In the genomic region with DNA sequence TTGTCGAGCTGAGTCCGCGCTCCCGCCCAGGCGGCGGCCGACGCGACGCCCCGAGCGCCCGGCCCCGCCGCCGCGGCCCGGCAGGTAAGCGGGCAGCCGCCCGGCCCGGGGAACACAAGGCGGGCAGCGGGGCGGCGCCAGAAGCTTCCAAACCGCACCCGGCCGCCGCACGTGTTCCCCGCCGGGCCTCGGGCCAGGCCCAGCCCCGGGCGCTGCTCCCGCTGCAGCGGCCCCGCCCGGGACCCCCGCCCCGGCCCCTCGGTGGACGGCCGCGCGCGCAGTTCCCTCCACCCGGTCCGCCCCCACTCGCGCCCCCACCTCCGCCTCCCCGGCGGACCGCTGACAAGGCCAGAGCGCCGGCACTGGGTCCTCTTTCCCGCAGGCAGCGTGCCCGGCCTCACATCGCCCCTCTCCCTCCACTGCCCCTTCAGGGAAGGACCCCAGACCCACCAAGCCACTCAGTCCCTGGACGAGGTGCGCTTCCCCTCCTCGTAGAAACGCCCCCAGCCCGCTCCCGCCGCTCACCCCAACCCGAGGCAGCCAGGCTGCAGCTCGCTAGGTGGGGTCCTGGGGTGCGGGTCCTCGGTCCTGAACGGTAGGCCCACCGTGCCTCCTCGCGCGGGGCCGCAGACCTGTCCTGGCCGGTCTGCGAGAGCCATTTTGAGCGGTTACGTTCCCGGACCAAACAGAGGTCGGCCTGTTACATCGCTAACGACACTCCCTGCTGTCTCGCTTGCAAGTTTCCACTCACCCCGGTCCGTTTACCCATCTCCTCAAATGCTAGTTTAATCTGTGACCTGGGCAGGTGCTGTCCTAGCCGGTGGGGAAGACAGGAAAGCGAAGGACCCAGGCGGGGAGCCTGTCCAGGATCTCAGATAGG, we compare ENCODE assay signal across 8 cellular contexts. TPM values are rescaled to one million over a fixed set of nuclear protein-coding genes. Genes with fewer than 3 reads are reported as not detected.
DNase-seq lines count a peak whose midpoint lies in the region; ATAC-seq and TF ChIP-seq lines count a peak whose summit lies in the region.

No MANE protein-coding gene starts in this region.

- H3K36me3 ChIP-seq in BJ (ENCODE audit: control insufficient read depth, insufficient read depth, low read length), result peaks cover 9% of the 10 kb centered on the region
- no peaks in the 10 kb centered on the region for H3K36me3 ChIP-seq in parathyroid adenoma (ENCODE audit: control insufficient read depth, insufficient read depth, low read length)

- peaks cover 15% of the 10 kb centered on the region for H3K36me3 Mint-ChIP-seq in activated CD8-positive, alpha-beta memory T cell treated with anti-CD3 and anti-CD28 coated beads, Interleukin-2, amount 10 ng/mL, durations not matched to agents 7 days and 5 days

- H3K4me3 ChIP-seq in BJ (ENCODE audit: low read depth, low read length) (peak overlapping the region; percentile 99), foreskin fibroblast (ENCODE audit: low read depth in 1 of 2, low read length in 2 of 2) (peak overlapping the region; percentile 82 to 84), parathyroid adenoma (ENCODE audit: low read depth, low read length) (peak overlapping the region; percentile 81)

- H3K9me3 Mint-ChIP-seq in activated CD8-positive, alpha-beta memory T cell treated with anti-CD3 and anti-CD28 coated beads, Interleukin-2, amount 10 ng/mL, durations not matched to agents 7 days and 5 days (ENCODE audit: low read depth), result no peaks in the 10 kb centered on the region

- H3K4me3 Mint-ChIP-seq in activated CD8-positive, alpha-beta memory T cell treated with anti-CD3 and anti-CD28 coated beads, Interleukin-2, amount 10 ng/mL, durations not matched to agents 7 days and 5 days, result peak overlapping the region; percentile 90

- peak; percentile 69 for TF ChIP-seq POLR2A in GM18951 (IDR thresholded peaks at IDR 0.05; ENCODE audit: extremely low read depth, insufficient read depth, insufficient read length)

- POLR2A ChIA-PET in BJ (lab: Charles Lee), result interaction anchor here (0.5 to 0.6 kb wide), 2 partner anchors 323 to 345 kb away, joined by 3 to 10 read pairs; no protein-coding TSS in a partner anchor

- ATAC-seq in HG03442 (IDR thresholded peaks at IDR 0.05; ENCODE audit: unreplicated experiment), result peak; percentile 23
- no peak for ATAC-seq in activated CD8-positive, alpha-beta memory T cell treated with anti-CD3 and anti-CD28 coated beads, Interleukin-2, amount 10 ng/mL, durations not matched to agents 7 days and 5 days

- H3K79me2 ChIP-seq in parathyroid adenoma, result peaks cover 7% of the 10 kb centered on the region

- no peak overlapping the region for H2AFZ ChIP-seq in parathyroid adenoma

- in situ Hi-C loops in GM18951 (cut with MboI; ENCODE audit: low sequenced_read_pairs, unreplicated experiment), result no loop called here

- H3K27ac ChIP-seq in parathyroid adenoma, result no peak overlapping the region

- peaks cover 3% of the 10 kb centered on the region for H3K4me1 ChIP-seq in parathyroid adenoma

- H3K9me3 ChIP-seq in parathyroid adenoma (ENCODE audit: control insufficient read depth, low read length), result no peaks in the 10 kb centered on the region

- H3K27me3 Mint-ChIP-seq in activated CD8-positive, alpha-beta memory T cell treated with anti-CD3 and anti-CD28 coated beads, Interleukin-2, amount 10 ng/mL, durations not matched to agents 7 days and 5 days, result no peaks in the 10 kb centered on the region

- no peak for TF ChIP-seq CTCF in BJ (IDR thresholded peaks at IDR 0.05; ENCODE audit: insufficient read depth, low read depth, low read length)
- no peak for TF ChIP-seq CTCF in foreskin fibroblast (IDR thresholded peaks at IDR 0.05; ENCODE audit: low read depth, low read length)
- TF ChIP-seq CTCF in parathyroid adenoma (IDR thresholded peaks at IDR 0.05), result no peak

- peak overlapping the region; percentile 77 for H3K27ac Mint-ChIP-seq in activated CD8-positive, alpha-beta memory T cell treated with anti-CD3 and anti-CD28 coated beads, Interleukin-2, amount 10 ng/mL, durations not matched to agents 7 days and 5 days

- DNase-seq in BJ (ENCODE audit: low read depth) (no peak), foreskin fibroblast (peak in 1 of 2 donors; percentile 55), NCI-H524 (lab: John Stamatoyannopoulos, UW) (no peak), anterior cingulate cortex (lab: John Stamatoyannopoulos, UW) (no peak)
- DNase-seq in activated CD8-positive, alpha-beta memory T cell treated with anti-CD3 and anti-CD28 coated beads, Interleukin-2, amount 10 ng/mL, durations not matched to agents 7 days and 5 days, result peak; percentile 48

- H3K27me3 ChIP-seq in BJ (ENCODE audit: control insufficient read depth, insufficient read depth, low read length), result no peaks in the 10 kb centered on the region
- no peaks in the 10 kb centered on the region for H3K27me3 ChIP-seq in parathyroid adenoma (ENCODE audit: control insufficient read depth, insufficient read depth, low read length)

- H3K4me1 Mint-ChIP-seq in activated CD8-positive, alpha-beta memory T cell treated with anti-CD3 and anti-CD28 coated beads, Interleukin-2, amount 10 ng/mL, durations not matched to agents 7 days and 5 days, result peaks cover 38% of the 10 kb centered on the region

- H3K4me2 ChIP-seq in parathyroid adenoma (ENCODE audit: low read length), result peak overlapping the region; percentile 98

- H3K9ac ChIP-seq in parathyroid adenoma, result peak overlapping the region; percentile 46

- CTCF ChIA-PET in BJ (lab: Yijun Ruan, JAX), result interaction anchor here (0.6 to 1.0 kb wide), 3 partner anchors 27 to 354 kb away, joined by 3 to 4 read pairs (median 3); no protein-coding TSS in a partner anchor
- CTCF ChIA-PET in activated CD8-positive, alpha-beta memory T cell treated with anti-CD3 and anti-CD28 coated beads, Interleukin-2, amount 10 ng/mL, durations not matched to agents 7 days and 5 days (lab: Charles Lee), result interaction anchor here (0.6 to 1.5 kb wide), 4 partner anchors 12 to 658 kb away, joined by 3 to 16 read pairs (median 4); a partner anchor contains a TSS

RNA-seq across cellular contexts. Expression of a gene that starts 0.5 kb away (rescaled TPM):
- 23.8 and 24.4 TPM in 2 replicates for polyA plus RNA-seq in BJ (2011; rRNA removed)
- polyA minus RNA-seq in BJ (2011; rRNA and poly(A)+ RNA removed), result 15.9 and 18.4 TPM in 2 replicates
- 10 to 100 TPM; 41.2 to 47.0 TPM for total RNA-seq in activated CD8-positive, alpha-beta memory T cell treated with anti-CD3 and anti-CD28 coated beads, Interleukin-2, amount 10 ng/mL, durations not matched to agents 7 days and 5 days

RNA-seq across cellular contexts. Expression of a gene that starts 28.0 kb away (rescaled TPM):
- polyA plus RNA-seq in BJ (2011; rRNA removed), result not detected in 2 replicates
- under 0.01 TPM in 2 replicates for polyA minus RNA-seq in BJ (2011; rRNA and poly(A)+ RNA removed)
- total RNA-seq in activated CD8-positive, alpha-beta memory T cell treated with anti-CD3 and anti-CD28 coated beads, Interleukin-2, amount 10 ng/mL, durations not matched to agents 7 days and 5 days, result 10 to 100 TPM in 1 of 2 experiments, not detected in 1; 46.3 TPM
